ENCODE assay signal across 22 cellular contexts in the genomic region with DNA sequence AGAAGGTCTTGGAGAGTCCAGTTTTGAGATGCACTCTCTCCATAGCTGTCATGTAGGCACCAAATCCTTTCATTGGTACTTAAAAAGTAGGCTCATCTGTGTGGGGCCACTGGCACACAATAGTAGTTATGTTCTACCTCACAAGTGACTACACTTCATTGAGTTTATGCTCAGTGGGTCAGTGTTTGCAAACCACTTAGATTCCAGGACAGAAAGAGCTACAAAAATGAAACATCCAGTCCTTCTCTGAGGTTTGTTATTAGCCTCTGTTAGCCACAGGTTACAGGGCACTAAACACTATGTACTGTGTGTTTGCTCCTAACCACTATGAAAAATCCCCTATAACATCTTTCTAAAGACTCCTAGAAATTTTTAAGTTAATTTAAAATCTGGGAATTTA. TPM values are rescaled to one million over a fixed set of nuclear protein-coding genes. Genes with fewer than 3 reads are reported as not detected.
DNase-seq lines count a peak whose midpoint lies in the region; ATAC-seq and TF ChIP-seq lines count a peak whose summit lies in the region.
"Had no signal": no experiment of that assay in that cellular context is flagged by ENCODE, and none has a peak within 500 bp of the region (broad histone marks: within the 10 kb centered on the region; RNA-seq: fewer than 3 reads in every experiment).

No MANE protein-coding gene starts in this region.

- ATAC-seq in GM18861 (IDR thresholded peaks at IDR 0.05; ENCODE audit: unreplicated experiment) (peak; percentile 46), GM21447 (IDR thresholded peaks at IDR 0.05; ENCODE audit: unreplicated experiment) (peak; percentile 48), HG03045 (IDR thresholded peaks at IDR 0.05; ENCODE audit: unreplicated experiment) (peak; percentile 78), SK-N-SH treated with all-trans-retinoic acid at 6 μM for 48 hours (no peak), mucosa of descending colon (no peak)
- ATAC-seq: naive thymus-derived CD4-positive, alpha-beta T cell; pancreas had no signal

- no peaks in the 10 kb centered on the region for H3K4me1 ChIP-seq in mucosa of descending colon (ENCODE audit: low read depth)
- H3K4me1 ChIP-seq: pancreas, testis had no signal

- H3K36me3 ChIP-seq in mucosa of descending colon (ENCODE audit: low read depth): no peaks in the 10 kb centered on the region
- H3K36me3 ChIP-seq: pancreas had no signal

- TF ChIP-seq CTCF in choroid plexus epithelial cell (conservative IDR thresholded peaks at IDR 0.05; ENCODE audit: low read depth, low read length) (no peak), mucosa of descending colon (IDR thresholded peaks at IDR 0.05) (no peak)

- no peak overlapping the region for H3K4me3 ChIP-seq in choroid plexus epithelial cell (ENCODE audit: low read depth, low read length)
- no peak overlapping the region for H3K4me3 ChIP-seq in mucosa of descending colon
- H3K4me3 ChIP-seq: pancreas, skin epidermis, testis had no signal

- H3K9me3 ChIP-seq in mucosa of descending colon: no peaks in the 10 kb centered on the region
- H3K9me3 ChIP-seq: pancreas, testis had no signal

- intact Hi-C loops in mucosa of descending colon (cut with DNase I, micrococcal nuclease): no loop called here

- DNase-seq in choroid plexus epithelial cell (ENCODE audit: low read depth): peak; percentile 27
- DNase-seq in stimulated activated CD4-positive, alpha-beta T cell treated with anti-CD3 and anti-CD28 coated beads, Interleukin-2, amount 100 ng/mL, for 48 hours: no peak
- no peak for DNase-seq in mucosa of descending colon
- no peak for DNase-seq in DMS79 (lab: John Stamatoyannopoulos, UW)
- DNase-seq: activated CD8-positive, alpha-beta memory T cell treated with anti-CD3 and anti-CD28 coated beads for 24 hours; caudate nucleus; glutamatergic neuron; immature natural killer cell; mammary epithelial cell; naive thymus-derived CD4-positive, alpha-beta T cell; NCI-H2081 treated with DMSO at 0.1 percent for 48 hours; NCI-H526; pancreas; Right ventricle myocardium superior; stimulated activated CD4-positive, alpha-beta T cell treated with anti-CD3 and anti-CD28 coated beads, Interleukin-4, amount 100 ng/mL, for 4 hours; stimulated activated CD8-positive, alpha-beta memory T cell treated with anti-CD3 and anti-CD28 coated beads, Interleukin-4, amount 100 ng/mL, for 48 hours; testis had no signal

TF ChIP-seq in SK-N-SH treated with all-trans-retinoic acid at 6 μM for 48 hours, 23 proteins besides CTCF, POLR2A, EP300 and RAD21:
- no peak for TF ChIP-seq TOX (CRISPR knock-in tag; IDR thresholded peaks at IDR 0.05; ENCODE audit: borderline replicate concordance)
- no peak for TF ChIP-seq ZC3H10 (CRISPR knock-in tag; IDR thresholded peaks at IDR 0.05)
- TF ChIP-seq CSRNP3 (CRISPR knock-in tag; IDR thresholded peaks at IDR 0.05): no peak
- TF ChIP-seq ESRRG (CRISPR knock-in tag; IDR thresholded peaks at IDR 0.05): no peak
- TF ChIP-seq, protein P1, sequence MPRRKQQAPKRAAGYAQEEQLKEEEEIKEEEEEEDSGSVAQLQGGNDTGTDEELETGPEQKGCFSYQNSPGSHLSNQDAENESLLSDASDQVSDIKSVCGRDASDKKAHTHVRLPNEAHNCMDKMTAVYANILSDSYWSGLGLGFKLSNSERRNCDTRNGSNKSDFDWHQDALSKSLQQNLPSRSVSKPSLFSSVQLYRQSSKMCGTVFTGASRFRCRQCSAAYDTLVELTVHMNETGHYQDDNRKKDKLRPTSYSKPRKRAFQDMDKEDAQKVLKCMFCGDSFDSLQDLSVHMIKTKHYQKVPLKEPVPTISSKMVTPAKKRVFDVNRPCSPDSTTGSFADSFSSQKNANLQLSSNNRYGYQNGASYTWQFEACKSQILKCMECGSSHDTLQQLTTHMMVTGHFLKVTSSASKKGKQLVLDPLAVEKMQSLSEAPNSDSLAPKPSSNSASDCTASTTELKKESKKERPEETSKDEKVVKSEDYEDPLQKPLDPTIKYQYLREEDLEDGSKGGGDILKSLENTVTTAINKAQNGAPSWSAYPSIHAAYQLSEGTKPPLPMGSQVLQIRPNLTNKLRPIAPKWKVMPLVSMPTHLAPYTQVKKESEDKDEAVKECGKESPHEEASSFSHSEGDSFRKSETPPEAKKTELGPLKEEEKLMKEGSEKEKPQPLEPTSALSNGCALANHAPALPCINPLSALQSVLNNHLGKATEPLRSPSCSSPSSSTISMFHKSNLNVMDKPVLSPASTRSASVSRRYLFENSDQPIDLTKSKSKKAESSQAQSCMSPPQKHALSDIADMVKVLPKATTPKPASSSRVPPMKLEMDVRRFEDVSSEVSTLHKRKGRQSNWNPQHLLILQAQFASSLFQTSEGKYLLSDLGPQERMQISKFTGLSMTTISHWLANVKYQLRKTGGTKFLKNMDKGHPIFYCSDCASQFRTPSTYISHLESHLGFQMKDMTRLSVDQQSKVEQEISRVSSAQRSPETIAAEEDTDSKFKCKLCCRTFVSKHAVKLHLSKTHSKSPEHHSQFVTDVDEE (CRISPR knock-in tag; IDR thresholded peaks at IDR 0.05): no peak
- no peak for TF ChIP-seq ZNF70 (CRISPR knock-in tag; IDR thresholded peaks at IDR 0.05)
- no peak for TF ChIP-seq ZFP3 (CRISPR knock-in tag; IDR thresholded peaks at IDR 0.05)
- TF ChIP-seq OSR1 (CRISPR knock-in tag; IDR thresholded peaks at IDR 0.05): no peak
- TF ChIP-seq PPARA (CRISPR knock-in tag; IDR thresholded peaks at IDR 0.05; ENCODE audit: borderline replicate concordance): no peak
- TF ChIP-seq ZNF565 (CRISPR knock-in tag; conservative IDR thresholded peaks at IDR 0.05; ENCODE audit: low read depth): no peak
- TF ChIP-seq, protein P2, sequence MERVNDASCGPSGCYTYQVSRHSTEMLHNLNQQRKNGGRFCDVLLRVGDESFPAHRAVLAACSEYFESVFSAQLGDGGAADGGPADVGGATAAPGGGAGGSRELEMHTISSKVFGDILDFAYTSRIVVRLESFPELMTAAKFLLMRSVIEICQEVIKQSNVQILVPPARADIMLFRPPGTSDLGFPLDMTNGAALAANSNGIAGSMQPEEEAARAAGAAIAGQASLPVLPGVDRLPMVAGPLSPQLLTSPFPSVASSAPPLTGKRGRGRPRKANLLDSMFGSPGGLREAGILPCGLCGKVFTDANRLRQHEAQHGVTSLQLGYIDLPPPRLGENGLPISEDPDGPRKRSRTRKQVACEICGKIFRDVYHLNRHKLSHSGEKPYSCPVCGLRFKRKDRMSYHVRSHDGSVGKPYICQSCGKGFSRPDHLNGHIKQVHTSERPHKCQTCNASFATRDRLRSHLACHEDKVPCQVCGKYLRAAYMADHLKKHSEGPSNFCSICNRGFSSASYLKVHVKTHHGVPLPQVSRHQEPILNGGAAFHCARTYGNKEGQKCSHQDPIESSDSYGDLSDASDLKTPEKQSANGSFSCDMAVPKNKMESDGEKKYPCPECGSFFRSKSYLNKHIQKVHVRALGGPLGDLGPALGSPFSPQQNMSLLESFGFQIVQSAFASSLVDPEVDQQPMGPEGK (CRISPR knock-in tag; IDR thresholded peaks at IDR 0.05; ENCODE audit: borderline replicate concordance): no peak
- TF ChIP-seq, protein P3, sequence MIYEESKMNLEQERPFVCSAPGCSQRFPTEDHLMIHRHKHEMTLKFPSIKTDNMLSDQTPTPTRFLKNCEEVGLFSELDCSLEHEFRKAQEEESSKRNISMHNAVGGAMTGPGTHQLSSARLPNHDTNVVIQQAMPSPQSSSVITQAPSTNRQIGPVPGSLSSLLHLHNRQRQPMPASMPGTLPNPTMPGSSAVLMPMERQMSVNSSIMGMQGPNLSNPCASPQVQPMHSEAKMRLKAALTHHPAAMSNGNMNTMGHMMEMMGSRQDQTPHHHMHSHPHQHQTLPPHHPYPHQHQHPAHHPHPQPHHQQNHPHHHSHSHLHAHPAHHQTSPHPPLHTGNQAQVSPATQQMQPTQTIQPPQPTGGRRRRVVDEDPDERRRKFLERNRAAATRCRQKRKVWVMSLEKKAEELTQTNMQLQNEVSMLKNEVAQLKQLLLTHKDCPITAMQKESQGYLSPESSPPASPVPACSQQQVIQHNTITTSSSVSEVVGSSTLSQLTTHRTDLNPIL (CRISPR knock-in tag; IDR thresholded peaks at IDR 0.05; ENCODE audit: low read depth): no peak
- TF ChIP-seq ISL1 (CRISPR knock-in tag; IDR thresholded peaks at IDR 0.05): no peak
- no peak for TF ChIP-seq ARNTL (CRISPR knock-in tag; IDR thresholded peaks at IDR 0.05; ENCODE audit: borderline replicate concordance, low read depth)
- no peak for TF ChIP-seq CSDC2 (CRISPR knock-in tag; IDR thresholded peaks at IDR 0.05)
- no peak for TF ChIP-seq ZFP30 (CRISPR knock-in tag; IDR thresholded peaks at IDR 0.05)
- no peak for TF ChIP-seq BACH2 (CRISPR knock-in tag; IDR thresholded peaks at IDR 0.05; ENCODE audit: borderline replicate concordance)
- TF ChIP-seq GLIS3 (CRISPR knock-in tag; IDR thresholded peaks at IDR 0.05): no peak
- TF ChIP-seq ZNF8 (CRISPR knock-in tag; IDR thresholded peaks at IDR 0.05): no peak
- no peak for TF ChIP-seq RARB (CRISPR knock-in tag; IDR thresholded peaks at IDR 0.05)

RNA-seq across cellular contexts. Expression of gene RAB28, which starts 13.8 kb away (rescaled TPM):
- total RNA-seq in mucosa of descending colon: 10 to 100 TPM; 13.0 to 23.6 (median 14.5) TPM

Comparison
In these comparisons a context has a peak if more than half of its experiments do, and no peak if none do; other contexts are left out.
1. ATAC-seq: peak in GM18861 (single experiment), GM21447 (single experiment) and HG03045 (single experiment); none in SK-N-SH treated with all-trans-retinoic acid at 6 μM for 48 hours (single experiment) and mucosa of descending colon (single experiment).